Comparison of ENCODE assay signal across 27 cellular contexts in the genomic region with DNA sequence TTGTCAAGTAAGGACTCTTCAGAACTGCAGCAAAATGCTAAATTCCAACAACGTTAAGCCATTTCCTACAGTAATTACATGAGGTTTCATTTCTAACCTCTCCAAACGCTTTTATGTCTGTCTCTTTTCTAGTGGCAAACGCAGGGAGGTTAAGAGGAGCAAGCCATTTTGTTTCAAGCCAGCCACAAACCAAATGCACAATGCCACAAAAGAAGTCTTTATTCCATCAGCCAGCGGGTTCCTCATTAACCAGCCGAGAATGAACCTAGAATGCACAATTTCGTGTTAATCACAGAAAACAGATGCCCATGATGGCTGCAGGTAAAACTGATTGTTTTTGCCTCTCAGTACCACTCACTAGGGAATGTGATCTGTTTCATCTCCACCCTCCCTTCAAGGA.
DNase-seq lines count a peak whose midpoint lies in the region; ATAC-seq and TF ChIP-seq lines count a peak whose summit lies in the region.
"Had no signal": no experiment of that assay in that cellular context is flagged by ENCODE, and none has a peak within 500 bp of the region (broad histone marks: within the 10 kb centered on the region; RNA-seq: fewer than 3 reads in every experiment).

No MANE protein-coding gene starts in this region.

- H3K14ac ChIP-seq in neuronal stem cell (ENCODE audit: low read length): no peak overlapping the region

- ATAC-seq in WTC11 (peak; percentile 12; the same call in 1 of the 2 replicates), Right ventricle myocardium superior (ENCODE audit: poor library complexity) (no peak)
- ATAC-seq: activated naive CD8-positive, alpha-beta T cell treated with anti-CD3 and anti-CD28 coated beads, Interleukin-2, amount 50 U/mL, for 24 hours; body of pancreas; lower lobe of right lung; stimulated activated naive B cell treated with anti-CD40 and anti-IgM and Interleukin-4, amounts not matched to agents 10 μg/mL and 1 μg/mL and 100 μg/mL, for 72 hours had no signal

- H3K4me1 ChIP-seq in HUES64 (ENCODE audit: insufficient read depth, low read length): peaks cover 52% of the 10 kb centered on the region
- H3K4me1 ChIP-seq in neuronal stem cell (ENCODE audit: control insufficient read depth in 2 of 2, insufficient read depth in 1 of 2, low read depth in 1 of 2, low read length in 2 of 2): peaks cover 19 to 38% of the 10 kb centered on the region in 2 donors
- peaks cover 0 to 1% of the 10 kb centered on the region in 2 donors for H3K4me1 ChIP-seq in ascending aorta
- H3K4me1 ChIP-seq: sigmoid colon, uterus had no signal

- peak overlapping the region; percentile 4 for H2AFZ ChIP-seq in neuronal stem cell (ENCODE audit: low read length)

- H2BK5ac ChIP-seq in neuronal stem cell (ENCODE audit: low read length): no peak overlapping the region

- H3K9ac ChIP-seq in HUES64 (ENCODE audit: low read depth, low read length): peak overlapping the region; percentile 26; the same call in 1 of the 2 replicates
- H3K9ac ChIP-seq in neuronal stem cell (ENCODE audit: low read depth, low read length, poor library complexity): no peak overlapping the region

- H2BK15ac ChIP-seq in neuronal stem cell (ENCODE audit: low read length): no peak overlapping the region

- H2BK12ac ChIP-seq in neuronal stem cell (ENCODE audit: low read length): no peak overlapping the region

- peak overlapping the region; percentile 34 for H3K4me2 ChIP-seq in neuronal stem cell (ENCODE audit: insufficient read depth, low read length, poor library complexity, severe bottlenecking)

- POLR2A ChIA-PET in WTC11 (lab: Charles Lee): no interaction called here

- no peak overlapping the region for H2BK120ac ChIP-seq in neuronal stem cell (ENCODE audit: low read depth, low read length)

- intact Hi-C loops in ascending aorta (cut with DNase I) (no loop called here), Right ventricle myocardium superior (cut with DNase I) (no loop called here)

- no peak overlapping the region for H3K4ac ChIP-seq in neuronal stem cell (ENCODE audit: low read length)

- CTCF ChIA-PET in WTC11 (lab: Charles Lee): interaction anchor here (0.7 to 3.0 kb wide), 2 partner anchors 10 to 732 kb away, joined by 3 to 12 read pairs; no protein-coding TSS in a partner anchor

- H3K4me3 ChIP-seq in HUES64 (ENCODE audit: low read length) (no peak overlapping the region), neuronal stem cell (ENCODE audit: low read length in 2 of 2) (no peak overlapping the region), ascending aorta (no peak overlapping the region)
- H3K4me3 ChIP-seq: body of pancreas, lower lobe of right lung, sigmoid colon, thoracic aorta, uterus had no signal

- no peak overlapping the region for H4K91ac ChIP-seq in neuronal stem cell (ENCODE audit: low read depth, low read length, poor library complexity)

- H3K4me3 Mint-ChIP-seq in WTC11: no peak overlapping the region
- H3K4me3 Mint-ChIP-seq: activated CD4-positive, alpha-beta T cell treated with anti-CD3 and anti-CD28 coated beads, Interleukin-2, amount 10 ng/mL, durations not matched to agents 7 days and 5 days; activated naive CD8-positive, alpha-beta T cell treated with anti-CD3 and anti-CD28 coated beads, Interleukin-2, amount 50 U/mL, for 24 hours; stimulated activated naive B cell treated with anti-CD40 and anti-IgM and Interleukin-4, amounts not matched to agents 10 μg/mL and 1 μg/mL and 100 μg/mL, for 72 hours had no signal

- H4K8ac ChIP-seq in neuronal stem cell (ENCODE audit: low read depth, low read length): no peak overlapping the region

- H3K9me3 ChIP-seq in HUES64 (ENCODE audit: insufficient read depth, low read depth, low read length): no peaks in the 10 kb centered on the region
- H3K9me3 ChIP-seq in neuronal stem cell (replicated peaks in 1 of 2; ENCODE audit: control insufficient read depth in 2 of 2, insufficient read depth in 1 of 2, low read depth in 1 of 2, low read length in 2 of 2): no peaks in the 10 kb centered on the region
- no peaks in the 10 kb centered on the region for H3K9me3 ChIP-seq in ascending aorta
- H3K9me3 ChIP-seq: body of pancreas, lower lobe of right lung, sigmoid colon, thoracic aorta, uterus had no signal

- 85% methylated on average over 6 of the region's 6 CpGs for WGBS in HUES64
- WGBS in neuronal stem cell (ENCODE audit: extremely low coverage in 2 of 2, insufficient read length in 2 of 2, insufficient replicate concordance in 1 of 2), 2 donors: no CpG with 5 or more reads among the region's 6 CpGs

- TF ChIP-seq CTCF in WTC11 (IDR thresholded peaks at IDR 0.05) (no peak), ascending aorta (IDR thresholded peaks at IDR 0.05) (no peak)

- H3K36me3 Mint-ChIP-seq in WTC11: no peaks in the 10 kb centered on the region
- H3K36me3 Mint-ChIP-seq: stimulated activated naive B cell treated with anti-CD40 and anti-IgM and Interleukin-4, amounts not matched to agents 10 μg/mL and 1 μg/mL and 100 μg/mL, for 72 hours had no signal

- H2AK5ac ChIP-seq in neuronal stem cell (ENCODE audit: low read depth, low read length): no peak overlapping the region

- no peak overlapping the region for H3K23ac ChIP-seq in neuronal stem cell (ENCODE audit: low read depth, low read length, poor library complexity)

- H3K27me3 ChIP-seq in HUES64 (ENCODE audit: insufficient read depth, low read length): no peaks in the 10 kb centered on the region
- H3K27me3 ChIP-seq in neuronal stem cell (ENCODE audit: control insufficient read depth in 3 of 3, insufficient read depth in 3 of 3, low read depth in 1 of 3, low read length in 3 of 3): no peaks in the 10 kb centered on the region
- no peaks in the 10 kb centered on the region for H3K27me3 ChIP-seq in ascending aorta
- H3K27me3 ChIP-seq: body of pancreas, sigmoid colon, uterus had no signal

- DNase-seq in WTC11 (ENCODE audit: low spot score) (no peak), hippocampal formation (lab: John Stamatoyannopoulos, UW) (peak; percentile 22 to 57), neuronal stem cell (ENCODE audit: low spot score) (peak; percentile 32), NCI-H526 (lab: John Stamatoyannopoulos, UW) (no peak), ascending aorta (ENCODE audit: low spot score in 2 of 2) (no peak), Right ventricle myocardium superior (no peak)
- no peak for DNase-seq in stimulated activated CD4-positive, alpha-beta T cell treated with anti-CD3 and anti-CD28 coated beads, Interleukin-4, amount 100 ng/mL, for 1 hour
- DNase-seq: activated CD4-positive, alpha-beta T cell treated with anti-CD3 and anti-CD28 coated beads, Interleukin-2, amount 10 ng/mL, durations not matched to agents 7 days and 5 days; activated naive CD8-positive, alpha-beta T cell treated with anti-CD3 and anti-CD28 coated beads, Interleukin-2, amount 50 U/mL, for 24 hours; activated T-cell treated with anti-CD3 and anti-CD28 coated beads, Interleukin-2, amount 50 U/mL, for 48 hours; body of pancreas; DMS79 treated with DMSO at 0.1 percent for 48 hours; GF-D8; glutamatergic neuron; HCEC 1CT; lower lobe of right lung; MV-4-11; NCI-H1694; NCI-H345; SHP77; sigmoid colon; stimulated activated naive B cell treated with anti-CD40 and anti-IgM and Interleukin-4, amounts not matched to agents 10 μg/mL and 1 μg/mL and 100 μg/mL, for 72 hours; T-helper 9 cell; uterus had no signal

- no peaks in the 10 kb centered on the region for H3K79me1 ChIP-seq in neuronal stem cell (ENCODE audit: low read depth, low read length)

- H3K9me3 Mint-ChIP-seq in WTC11: no peaks in the 10 kb centered on the region
- H3K9me3 Mint-ChIP-seq: activated CD4-positive, alpha-beta T cell treated with anti-CD3 and anti-CD28 coated beads, Interleukin-2, amount 10 ng/mL, durations not matched to agents 7 days and 5 days; stimulated activated naive B cell treated with anti-CD40 and anti-IgM and Interleukin-4, amounts not matched to agents 10 μg/mL and 1 μg/mL and 100 μg/mL, for 72 hours had no signal

- H3K4me1 Mint-ChIP-seq in WTC11: peaks cover 49% of the 10 kb centered on the region
- H3K4me1 Mint-ChIP-seq: activated CD4-positive, alpha-beta T cell treated with anti-CD3 and anti-CD28 coated beads, Interleukin-2, amount 10 ng/mL, durations not matched to agents 7 days and 5 days; activated naive CD8-positive, alpha-beta T cell treated with anti-CD3 and anti-CD28 coated beads, Interleukin-2, amount 50 U/mL, for 24 hours; stimulated activated naive B cell treated with anti-CD40 and anti-IgM and Interleukin-4, amounts not matched to agents 10 μg/mL and 1 μg/mL and 100 μg/mL, for 72 hours had no signal

- H3K27ac ChIP-seq in HUES64 (ENCODE audit: low read depth, low read length) (peak overlapping the region; percentile 57), neuronal stem cell (replicated peaks; ENCODE audit: low read length) (peak overlapping the region; percentile 93), ascending aorta (no peak overlapping the region)
- H3K27ac ChIP-seq: body of pancreas, C4-2B, lower lobe of right lung, sigmoid colon, thoracic aorta, uterus had no signal

- H3K18ac ChIP-seq in neuronal stem cell (ENCODE audit: low read length): no peak overlapping the region

- no peaks in the 10 kb centered on the region for H3K27me3 Mint-ChIP-seq in WTC11 (ENCODE audit: low read depth)
- H3K27me3 Mint-ChIP-seq: activated CD4-positive, alpha-beta T cell treated with anti-CD3 and anti-CD28 coated beads, Interleukin-2, amount 10 ng/mL, durations not matched to agents 7 days and 5 days; activated naive CD8-positive, alpha-beta T cell treated with anti-CD3 and anti-CD28 coated beads, Interleukin-2, amount 50 U/mL, for 24 hours; stimulated activated naive B cell treated with anti-CD40 and anti-IgM and Interleukin-4, amounts not matched to agents 10 μg/mL and 1 μg/mL and 100 μg/mL, for 72 hours had no signal

- no peak overlapping the region for H3K27ac Mint-ChIP-seq in WTC11
- H3K27ac Mint-ChIP-seq: activated CD4-positive, alpha-beta T cell treated with anti-CD3 and anti-CD28 coated beads, Interleukin-2, amount 10 ng/mL, durations not matched to agents 7 days and 5 days; activated naive CD8-positive, alpha-beta T cell treated with anti-CD3 and anti-CD28 coated beads, Interleukin-2, amount 50 U/mL, for 24 hours; stimulated activated naive B cell treated with anti-CD40 and anti-IgM and Interleukin-4, amounts not matched to agents 10 μg/mL and 1 μg/mL and 100 μg/mL, for 72 hours had no signal

- H3K36me3 ChIP-seq in HUES64 (ENCODE audit: insufficient read depth, low read length): no peaks in the 10 kb centered on the region
- H3K36me3 ChIP-seq in neuronal stem cell (replicated peaks in 1 of 2; ENCODE audit: control insufficient read depth in 2 of 2, insufficient read depth in 2 of 2, low read length in 2 of 2): no peaks in the 10 kb centered on the region
- no peaks in the 10 kb centered on the region for H3K36me3 ChIP-seq in ascending aorta
- H3K36me3 ChIP-seq: lower lobe of right lung, sigmoid colon, thoracic aorta, uterus had no signal

TF ChIP-seq in WTC11, 78 proteins besides CTCF, POLR2A, EP300 and RAD21 (continues in another document):
- no peak for TF ChIP-seq NFYB (CRISPR knock-in tag; conservative IDR thresholded peaks at IDR 0.05; ENCODE audit: low read depth)
- no peak for TF ChIP-seq OVOL2 (CRISPR knock-in tag; IDR thresholded peaks at IDR 0.05; ENCODE audit: borderline replicate concordance)
- TF ChIP-seq ZNF138 (CRISPR knock-in tag; conservative IDR thresholded peaks at IDR 0.05): no peak
- no peak for TF ChIP-seq JAZF1 (CRISPR knock-in tag; IDR thresholded peaks at IDR 0.05)
- TF ChIP-seq TEAD1 (CRISPR knock-in tag; IDR thresholded peaks at IDR 0.05): no peak
- TF ChIP-seq SMAD3 (CRISPR knock-in tag; IDR thresholded peaks at IDR 0.05; ENCODE audit: borderline replicate concordance): no peak

Comparison
In these comparisons a context has a peak if more than half of its experiments do, and no peak if none do; other contexts are left out.
1. H3K27ac ChIP-seq: peak in HUES64 (single experiment) and neuronal stem cell (single experiment); none in ascending aorta (0 of 2).
2. DNase-seq: peak in hippocampal formation (2 of 2) and neuronal stem cell (single experiment); none in WTC11 (single experiment), stimulated activated CD4-positive, alpha-beta T cell treated with anti-CD3 and anti-CD28 coated beads, Interleukin-4, amount 100 ng/mL, for 1 hour (single experiment), NCI-H526 (0 of 2), ascending aorta (0 of 2) and Right ventricle myocardium superior (single experiment).